In the genomic region with DNA sequence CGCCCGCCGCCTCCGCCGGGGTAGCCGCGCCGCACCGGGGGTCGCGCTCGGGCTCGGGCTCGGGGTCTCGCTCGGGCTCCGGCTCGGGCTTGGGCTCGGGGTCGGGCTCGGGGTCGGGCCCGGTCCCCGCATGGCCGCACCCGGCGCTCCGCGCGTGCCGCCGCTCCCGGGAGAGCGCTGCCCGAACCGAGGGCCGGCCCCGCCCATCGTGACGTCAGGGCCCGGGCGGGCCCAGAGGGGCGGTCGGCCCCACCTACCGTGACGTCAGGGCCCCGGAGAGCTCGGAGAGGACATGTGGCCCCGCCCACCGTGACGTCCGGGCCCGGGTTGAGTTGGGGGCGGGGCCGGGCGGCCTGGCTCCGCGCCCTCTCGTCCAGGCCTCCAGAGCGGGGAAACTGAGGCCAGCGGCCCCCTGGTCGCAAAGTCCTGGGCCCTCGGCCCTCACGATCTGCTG, we compare ENCODE assay signal across 8 cellular contexts. TPM values are rescaled to one million over a fixed set of nuclear protein-coding genes. Genes with fewer than 3 reads are reported as not detected.
DNase-seq lines count a peak whose midpoint lies in the region; ATAC-seq and TF ChIP-seq lines count a peak whose summit lies in the region.

A gene with protein sequence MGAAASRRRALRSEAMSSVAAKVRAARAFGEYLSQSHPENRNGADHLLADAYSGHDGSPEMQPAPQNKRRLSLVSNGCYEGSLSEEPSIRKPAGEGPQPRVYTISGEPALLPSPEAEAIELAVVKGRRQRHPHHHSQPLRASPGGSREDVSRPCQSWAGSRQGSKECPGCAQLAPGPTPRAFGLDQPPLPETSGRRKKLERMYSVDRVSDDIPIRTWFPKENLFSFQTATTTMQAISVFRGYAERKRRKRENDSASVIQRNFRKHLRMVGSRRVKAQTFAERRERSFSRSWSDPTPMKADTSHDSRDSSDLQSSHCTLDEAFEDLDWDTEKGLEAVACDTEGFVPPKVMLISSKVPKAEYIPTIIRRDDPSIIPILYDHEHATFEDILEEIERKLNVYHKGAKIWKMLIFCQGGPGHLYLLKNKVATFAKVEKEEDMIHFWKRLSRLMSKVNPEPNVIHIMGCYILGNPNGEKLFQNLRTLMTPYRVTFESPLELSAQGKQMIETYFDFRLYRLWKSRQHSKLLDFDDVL (minus strand): TSS at position 188 of the 454 bp plus-strand sequence. CDS start 232 bp downstream, outside the sequence.

- no peaks in the 10 kb centered on the region for H3K27me3 Mint-ChIP-seq in activated CD4-positive, alpha-beta T cell treated with anti-CD3 and anti-CD28 coated beads, Interleukin-2, amount 10 ng/mL, durations not matched to agents 24 days and 14 days

- no peaks in the 10 kb centered on the region for H3K9me3 Mint-ChIP-seq in activated CD4-positive, alpha-beta T cell treated with anti-CD3 and anti-CD28 coated beads, Interleukin-2, amount 10 ng/mL, durations not matched to agents 24 days and 14 days

- peak within 1 kb of the TSS; percentile 79 to 81 for H3K9ac ChIP-seq in colonic mucosa (ENCODE audit: low read depth in 2 of 2, low read length in 2 of 2)

- no peaks in the 10 kb centered on the region for H3K36me3 ChIP-seq in colonic mucosa

- TF ChIP-seq CTCF in AG09309 (IDR thresholded peaks at IDR 0.05; ENCODE audit: control insufficient read depth, insufficient read depth, low read depth, low read length, missing control alignments): no peak
- TF ChIP-seq CTCF in colonic mucosa (IDR thresholded peaks at IDR 0.05): no peak

- H3K9me3 ChIP-seq in colonic mucosa: no peaks in the 10 kb centered on the region

- peaks cover 17% of the 10 kb centered on the region for H3K4me1 ChIP-seq in colonic mucosa

- H3K4me1 Mint-ChIP-seq in activated CD4-positive, alpha-beta T cell treated with anti-CD3 and anti-CD28 coated beads, Interleukin-2, amount 10 ng/mL, durations not matched to agents 24 days and 14 days: peaks cover 16% of the 10 kb centered on the region

- H3K4me3 ChIP-seq in AG09309 (ENCODE audit: control insufficient read depth, low read depth, low read length) (peak within 1 kb of the TSS; percentile 61), colonic mucosa (peak within 1 kb of the TSS; percentile 66)

- peaks cover 14% of the 10 kb centered on the region for H3K36me3 Mint-ChIP-seq in activated CD4-positive, alpha-beta T cell treated with anti-CD3 and anti-CD28 coated beads, Interleukin-2, amount 10 ng/mL, durations not matched to agents 24 days and 14 days (ENCODE audit: low read depth)

- no peak within 1 kb of the TSS for H3K27ac Mint-ChIP-seq in activated CD4-positive, alpha-beta T cell treated with anti-CD3 and anti-CD28 coated beads, Interleukin-2, amount 10 ng/mL, durations not matched to agents 24 days and 14 days

- peak within 1 kb of the TSS; percentile 57 for H3K4me3 Mint-ChIP-seq in activated CD4-positive, alpha-beta T cell treated with anti-CD3 and anti-CD28 coated beads, Interleukin-2, amount 10 ng/mL, durations not matched to agents 24 days and 14 days

- H3K27me3 ChIP-seq in colonic mucosa: no peaks in the 10 kb centered on the region

- DNase-seq in AG09309 (ENCODE audit: low read depth): no peak
- peak; percentile 86 for DNase-seq in NCI-H510A treated with DMSO at 0.1 percent for 48 hours (lab: John Stamatoyannopoulos, UW)
- DNase-seq in activated CD4-positive, alpha-beta T cell treated with anti-CD3 and anti-CD28 coated beads, Interleukin-2, amount 10 ng/mL, durations not matched to agents 24 days and 14 days: peak; percentile 99
- DNase-seq in colonic mucosa: peak; percentile 95
- DNase-seq in left colon: peak; percentile 91 to 98
- peak; percentile 90 to 96 (median 92) for DNase-seq in stimulated activated CD4-positive, alpha-beta T cell treated with anti-CD3 and anti-CD28 coated beads, Interleukin-1b, Interleukin-23, amount 100 ng/mL, for 24 hours (ENCODE audit: low read depth in 4 of 4, low spot score in 1 of 4)

- ATAC-seq in GM19023 (IDR thresholded peaks at IDR 0.05; ENCODE audit: unreplicated experiment): peak; percentile 78
- ATAC-seq in HG03280 (IDR thresholded peaks at IDR 0.05; ENCODE audit: unreplicated experiment): peak; percentile 73
- ATAC-seq in left colon: peak; percentile 77

- intact Hi-C loops in activated CD4-positive, alpha-beta T cell treated with anti-CD3 and anti-CD28 coated beads, Interleukin-2, amount 10 ng/mL, durations not matched to agents 24 days and 14 days (cut with micrococcal nuclease): loop anchor here (1.0 to 10.0 kb wide), 3 partner anchors 93 to 664 kb away; a partner anchor contains a TSS
- intact Hi-C loops in colonic mucosa (cut with DNase I) (no loop called here), left colon (cut with DNase I, micrococcal nuclease) (no loop called here)

- peak within 1 kb of the TSS; percentile 7 for H3K27ac ChIP-seq in colonic mucosa

RNA-seq across cellular contexts. Expression of the gene that starts here (rescaled TPM):
- 68.6 and 69.6 TPM in 2 replicates for total RNA-seq in activated CD4-positive, alpha-beta T cell treated with anti-CD3 and anti-CD28 coated beads, Interleukin-2, amount 10 ng/mL, durations not matched to agents 24 days and 14 days
- total RNA-seq in colonic mucosa (10 to 100 TPM; 33.7 to 47.8 TPM), left colon (10 to 100 TPM; 39.9 to 52.0 TPM)
